Comparison of ENCODE assay signal across 8 cellular contexts in genomic region chr1:27299385-27300252, GRCh38. TPM values are rescaled to one million over a fixed set of nuclear protein-coding genes. Genes with fewer than 3 reads are reported as not detected.
A peak's percentile ranks its signal among the peaks of the same experiment; 100 is the strongest.
DNase-seq lines count a peak whose midpoint lies in the region; ATAC-seq and TF ChIP-seq lines count a peak whose summit lies in the region.

No MANE protein-coding gene starts in this region.

- H3K27ac ChIP-seq in HUES6 (ENCODE audit: low read depth, low read length): peak overlapping the region; percentile 62; the same call in 1 of the 2 replicates
- peak overlapping the region; percentile 87 for H3K27ac ChIP-seq in brain microvascular endothelial cell
- no peak overlapping the region for H3K27ac ChIP-seq in iPS-20b (ENCODE audit: low read length)

- peak; percentile 99 for DNase-seq in brain microvascular endothelial cell
- DNase-seq in activated T-cell treated with anti-CD3 and anti-CD28 coated beads, Interleukin-2, amount 50 U/mL, for 1 hour: no peak
- DNase-seq in NCI-H146 treated with DMSO at 0.1 percent for 48 hours (lab: John Stamatoyannopoulos, UW; ENCODE audit: unreplicated experiment): no peak

- peak overlapping the region; percentile 0; the same call in 1 of the 2 replicates for H3K4me3 ChIP-seq in HUES6 (ENCODE audit: low read depth, low read length)
- no peak overlapping the region for H3K4me3 ChIP-seq in brain microvascular endothelial cell (ENCODE audit: low read depth, low read length)
- no peak overlapping the region for H3K4me3 ChIP-seq in iPS-20b (ENCODE audit: low read length)
- H3K4me3 ChIP-seq in skeletal muscle satellite cell (ENCODE audit: low read length): peak overlapping the region; percentile 27

- H3K4me1 ChIP-seq in HUES6 (ENCODE audit: control insufficient read depth, insufficient read depth, low read length) (peaks cover 35% of the 10 kb centered on the region), iPS-20b (ENCODE audit: insufficient read depth, low read length) (peaks cover 15% of the 10 kb centered on the region), skeletal muscle satellite cell (ENCODE audit: control insufficient read depth, insufficient read depth, low read length) (peaks cover 36% of the 10 kb centered on the region)

- ATAC-seq in GM18909 (IDR thresholded peaks at IDR 0.05; ENCODE audit: poor library complexity, unreplicated experiment): no peak
- no peak for ATAC-seq in GM21737 (IDR thresholded peaks at IDR 0.05; ENCODE audit: unreplicated experiment)

- H3K36me3 ChIP-seq in HUES6 (ENCODE audit: control insufficient read depth, insufficient read depth, low read length): peaks cover 6% of the 10 kb centered on the region
- H3K36me3 ChIP-seq in brain microvascular endothelial cell (replicated peaks): peaks cover under 1% of the 10 kb centered on the region
- H3K36me3 ChIP-seq in iPS-20b (ENCODE audit: insufficient read depth, low read depth, low read length): no peaks in the 10 kb centered on the region
- H3K36me3 ChIP-seq in skeletal muscle satellite cell (ENCODE audit: insufficient read depth, low read length): peaks cover 24% of the 10 kb centered on the region

- in situ Hi-C loops in brain microvascular endothelial cell (cut with HindIII; ENCODE audit: low pct_ligation_motif_present, low sequenced_read_pairs): no loop called here

- TF ChIP-seq CTCF in brain microvascular endothelial cell (IDR thresholded peaks at IDR 0.05; ENCODE audit: low read depth, low read length, missing control alignments): no peak

- no peaks in the 10 kb centered on the region for H3K9me3 ChIP-seq in HUES6 (ENCODE audit: control insufficient read depth, insufficient read depth, low read depth, low read length)
- no peaks in the 10 kb centered on the region for H3K9me3 ChIP-seq in iPS-20b (ENCODE audit: insufficient read depth, low read depth, low read length)
- no peaks in the 10 kb centered on the region for H3K9me3 ChIP-seq in skeletal muscle satellite cell (replicated peaks; ENCODE audit: low read length)

- H3K27me3 ChIP-seq in HUES6 (ENCODE audit: control insufficient read depth, insufficient read depth, low read length) (no peaks in the 10 kb centered on the region), brain microvascular endothelial cell (replicated peaks) (no peaks in the 10 kb centered on the region), iPS-20b (ENCODE audit: insufficient read depth, low read length) (no peaks in the 10 kb centered on the region), skeletal muscle satellite cell (ENCODE audit: control insufficient read depth, insufficient read depth, low read length) (no peaks in the 10 kb centered on the region)

- peak overlapping the region; percentile 61 for H3K4me2 ChIP-seq in skeletal muscle satellite cell (ENCODE audit: low read length)

- peak overlapping the region; percentile 68 for H3K9ac ChIP-seq in HUES6 (ENCODE audit: low read length)
- H3K9ac ChIP-seq in iPS-20b (ENCODE audit: low read depth, low read length): 0 out of 2 replicates have a peak overlapping the region, but pooled peaks have one; percentile 34
- H3K9ac ChIP-seq in skeletal muscle satellite cell (ENCODE audit: low read depth, low read length): peak overlapping the region; percentile 78

RNA-seq across cellular contexts. Expression of gene TMEM222, which starts 22.3 kb away (rescaled TPM):
- total RNA-seq in skeletal muscle satellite cell (2012; rRNA removed): 22.8 and 27.1 TPM in 2 replicates

RNA-seq across cellular contexts. Expression of gene SYTL1, which starts 42.2 kb away (rescaled TPM):
- 0.25 TPM in 1 of 2 replicates, not detected in the other for total RNA-seq in skeletal muscle satellite cell (2012; rRNA removed)

Comparison
In these comparisons a context has a peak if more than half of its experiments do, and no peak if none do; other contexts are left out.
1. H3K4me3 ChIP-seq: peak in HUES6 (single experiment) and skeletal muscle satellite cell (single experiment); none in brain microvascular endothelial cell (single experiment) and iPS-20b (single experiment).
2. Peak in every context shown above with its lines, with median percentiles within 50 percentile points of each other: H3K9ac ChIP-seq.